ENCODE assay signal across 8 cellular contexts in the genomic region with DNA sequence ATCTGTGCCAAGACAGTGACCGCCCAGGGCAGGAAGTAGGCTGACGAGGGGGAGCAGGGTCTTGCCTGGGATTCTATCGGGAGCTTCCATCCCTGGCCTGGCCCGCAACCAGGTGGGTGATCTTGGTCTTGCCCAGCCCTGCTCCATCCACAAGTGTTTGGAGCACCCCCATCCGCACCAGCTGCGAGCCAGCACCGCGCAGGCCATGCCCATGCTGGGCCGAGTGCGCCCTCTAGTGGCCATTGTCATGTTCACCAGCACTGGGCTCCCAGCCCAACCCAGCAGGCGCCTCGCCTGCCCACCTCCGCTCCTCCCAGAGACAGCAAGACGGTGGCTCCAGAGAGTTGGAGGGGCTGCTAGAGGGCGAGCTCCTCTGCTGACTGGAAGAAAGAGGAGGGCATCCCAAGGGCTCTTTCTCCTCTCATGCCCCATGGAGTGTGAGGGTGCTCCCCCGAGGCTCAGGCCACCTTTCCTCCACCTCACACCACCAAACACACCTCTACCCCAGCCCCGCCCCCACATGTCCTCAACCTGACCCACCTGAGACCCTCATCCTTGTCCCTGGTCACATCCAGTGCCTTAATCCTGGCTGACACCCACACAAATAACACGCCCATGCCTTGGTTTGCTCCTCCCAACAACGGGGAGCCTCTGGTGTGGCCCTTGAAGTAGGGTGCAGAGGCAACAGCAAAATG. TPM values are rescaled to one million over a fixed set of nuclear protein-coding genes. Genes with fewer than 3 reads are reported as not detected.
A peak's percentile ranks its signal among the peaks of the same experiment; 100 is the strongest.
DNase-seq lines count a peak whose midpoint lies in the region; ATAC-seq and TF ChIP-seq lines count a peak whose summit lies in the region.

No MANE protein-coding gene starts in this region.

- peak; percentile 80 for ATAC-seq in GM21737 (IDR thresholded peaks at IDR 0.05; ENCODE audit: unreplicated experiment)

- H3K27me3 Mint-ChIP-seq in osteocyte (ENCODE audit: unreplicated experiment): no peaks in the 10 kb centered on the region
- H3K27me3 Mint-ChIP-seq in type B pancreatic cell: no peaks in the 10 kb centered on the region

- H3K4me1 Mint-ChIP-seq in osteocyte (ENCODE audit: unreplicated experiment) (peaks cover 6% of the 10 kb centered on the region), type B pancreatic cell (ENCODE audit: unreplicated experiment) (no peaks in the 10 kb centered on the region)

- peak; percentile 69 for DNase-seq in EH (ENCODE audit: low read depth)
- DNase-seq in SK-MEL-5 (ENCODE audit: low read depth, low spot score): peak; percentile 69
- DNase-seq in activated gamma-delta T cell treated with Interleukin-2 at 50 U/mL for 16 hours: peak; percentile 83
- DNase-seq in germinal center (ENCODE audit: low spot score): peak; percentile 82
- DNase-seq in osteocyte (ENCODE audit: extremely low spot score, unreplicated experiment): peak; percentile 95
- DNase-seq in type B pancreatic cell (ENCODE audit: extremely low spot score, unreplicated experiment): peak; percentile 87

- in situ Hi-C loops in SK-MEL-5 (cut with HindIII; ENCODE audit: low pct_unique_long_range_greater_than_20kb, low sequenced_read_pairs): no loop called here

- no peak overlapping the region for H3K27ac Mint-ChIP-seq in osteocyte (ENCODE audit: unreplicated experiment)
- no peak overlapping the region for H3K27ac Mint-ChIP-seq in type B pancreatic cell

- TF ChIP-seq CTCF in LNCAP (IDR thresholded peaks at IDR 0.05) (peak; percentile 67), osteocyte (IDR thresholded peaks at IDR 0.05) (peak; percentile 78), type B pancreatic cell (conservative IDR thresholded peaks at IDR 0.05) (peak; percentile 87)

- H3K4me3 Mint-ChIP-seq in osteocyte (ENCODE audit: unreplicated experiment) (no peak overlapping the region), type B pancreatic cell (no peak overlapping the region)

- H3K36me3 Mint-ChIP-seq in osteocyte (ENCODE audit: unreplicated experiment): peaks cover 11% of the 10 kb centered on the region
- no peaks in the 10 kb centered on the region for H3K36me3 Mint-ChIP-seq in type B pancreatic cell

- H3K9me3 Mint-ChIP-seq in osteocyte (ENCODE audit: unreplicated experiment): no peaks in the 10 kb centered on the region
- H3K9me3 Mint-ChIP-seq in type B pancreatic cell: no peaks in the 10 kb centered on the region

RNA-seq across cellular contexts. Expression of a gene that starts 9.8 kb away (rescaled TPM):
- total RNA-seq in SK-MEL-5 (2014; rRNA removed; shearing (Covaris generic)): 0.05 TPM in 1 of 2 replicates, not detected in the other
- not detected in 2 replicates for polyA plus RNA-seq in SK-MEL-5 (2015; cell fraction: cytosol; rRNA removed)
- polyA plus RNA-seq in SK-MEL-5 (2015; cell fraction: nucleus; rRNA removed): 0.22 TPM in 1 of 2 replicates, not detected in the other
- total RNA-seq in osteocyte (0.21 and 0.39 TPM in 2 replicates), type B pancreatic cell (ENCODE audit: low replicate concordance) (0.26 and 0.43 TPM in 2 replicates)

RNA-seq across cellular contexts. Expression of a gene that starts 12.9 kb away (rescaled TPM):
- not detected in 2 replicates for total RNA-seq in SK-MEL-5 (2014; rRNA removed; shearing (Covaris generic))
- not detected in 2 replicates for polyA plus RNA-seq in SK-MEL-5 (2015; cell fraction: cytosol; rRNA removed)
- polyA plus RNA-seq in SK-MEL-5 (2015; cell fraction: nucleus; rRNA removed): not detected in 2 replicates
- total RNA-seq in osteocyte (1,581 and 1,633 TPM in 2 replicates), type B pancreatic cell (ENCODE audit: low replicate concordance) (2.7 and 29.6 TPM in 2 replicates)

RNA-seq across cellular contexts. Expression of a gene that starts 37.3 kb away (rescaled TPM):
- 22.1 and 24.7 TPM in 2 replicates for total RNA-seq in SK-MEL-5 (2014; rRNA removed; shearing (Covaris generic))
- polyA plus RNA-seq in SK-MEL-5 (2015; cell fraction: cytosol; rRNA removed): 30.2 and 36.5 TPM in 2 replicates
- polyA plus RNA-seq in SK-MEL-5 (2015; cell fraction: nucleus; rRNA removed): 73.1 and 89.4 TPM in 2 replicates
- total RNA-seq in osteocyte (55.7 and 60.3 TPM in 2 replicates), type B pancreatic cell (ENCODE audit: low replicate concordance) (19.6 and 32.5 TPM in 2 replicates)

Comparison
In these comparisons a context has a peak if more than half of its experiments do, and no peak if none do; other contexts are left out.
1. Peak in every context shown above with its lines: DNase-seq and ATAC-seq.
2. RNA of a gene that starts 12.9 kb away (total RNA-seq): 1,581 to 1,633 TPM in osteocyte; 2.7 to 29.6 TPM in type B pancreatic cell and not detected in SK-MEL-5; every median in the first group is over 10 times any median in the second.